In genomic region chr1:116986531-116987255, GRCh38 we compare ENCODE assay signal across 10 cellular contexts. TPM values are rescaled to one million over a fixed set of nuclear protein-coding genes. Genes with fewer than 3 reads are reported as not detected.
DNase-seq lines count a peak whose midpoint lies in the region; ATAC-seq, FAIRE-seq and TF ChIP-seq lines count a peak whose summit lies in the region.
"Had no signal": no experiment of that assay in that cellular context is flagged by ENCODE, and none has a peak within 500 bp of the region (broad histone marks: within the 10 kb centered on the region; RNA-seq: fewer than 3 reads in every experiment).

No MANE protein-coding gene starts in this region.

- no peak for TF ChIP-seq POLR2A in body of pancreas (IDR thresholded peaks at IDR 0.05)

- H3K27me3 ChIP-seq in H9 (ENCODE audit: insufficient read depth, low read length) = no peaks in the 10 kb centered on the region
- no peaks in the 10 kb centered on the region for H3K27me3 ChIP-seq in body of pancreas

- FAIRE-seq in RCC 7860 (lab: Jason Lieb, UNC) = no peak
- FAIRE-seq: HTR-8/SVneo had no signal

- H3K9me3 ChIP-seq in H9 (ENCODE audit: control insufficient read depth, low read depth, low read length) (no peaks in the 10 kb centered on the region), body of pancreas (no peaks in the 10 kb centered on the region)
- H3K9me3 ChIP-seq: thoracic aorta had no signal

- H3K23me2 ChIP-seq in H9 (ENCODE audit: insufficient read length, low read depth, low read length, poor library complexity, severe bottlenecking) = no peaks in the 10 kb centered on the region

- no peak overlapping the region for H3K4me2 ChIP-seq in H9 (ENCODE audit: insufficient read depth, insufficient read length, low read length)

- H3K27ac ChIP-seq in H9 (ENCODE audit: insufficient read length, low read depth, low read length) (no peak overlapping the region), body of pancreas (peak overlapping the region in 3 of 4 donors; percentile 36 to 70 (median 59))
- H3K27ac ChIP-seq: thoracic aorta had no signal

- no peak overlapping the region for H3K14ac ChIP-seq in H9 (ENCODE audit: insufficient read depth, low read length)

- H2BK12ac ChIP-seq in H9 (ENCODE audit: insufficient read length, low read depth, low read length) = no peak overlapping the region

- H3K56ac ChIP-seq in H9 (ENCODE audit: insufficient read length, low read depth, low read length) = no peak overlapping the region

- POLR2A ChIA-PET in activated CD4-positive, alpha-beta memory T cell treated with anti-CD3 and anti-CD28 coated beads for 36 hours (lab: Charles Lee) = interaction anchor here (1.0 to 2.6 kb wide), 5 partner anchors 15 to 380 kb away, joined by 3 to 11 read pairs (median 4); partner anchors contain the start of genes CD101, CD2, MAN1A2 and TTF2

- no peak overlapping the region for H2BK20ac ChIP-seq in H9 (ENCODE audit: low read depth, low read length, poor library complexity, severe bottlenecking)

- H3K9ac ChIP-seq in H9 (ENCODE audit: extremely low read depth, insufficient read length, low read length) = no peak overlapping the region

- no peak overlapping the region for H3K4me3 Mint-ChIP-seq in H9
- H3K4me3 Mint-ChIP-seq in activated CD4-positive, alpha-beta memory T cell treated with anti-CD3 and anti-CD28 coated beads for 36 hours = peak overlapping the region; percentile 76

- no peak overlapping the region for H2BK5ac ChIP-seq in H9 (ENCODE audit: insufficient read length, low read length)

- no peak overlapping the region for H4K5ac ChIP-seq in H9 (ENCODE audit: insufficient read length, low read depth, low read length)

- H3K4me3 ChIP-seq in body of pancreas = no peak overlapping the region
- H3K4me3 ChIP-seq: thoracic aorta had no signal

- peaks cover 21 to 30% of the 10 kb centered on the region in 2 experiments for H3K4me1 Mint-ChIP-seq in H9
- peaks cover 25% of the 10 kb centered on the region for H3K4me1 Mint-ChIP-seq in activated CD4-positive, alpha-beta memory T cell treated with anti-CD3 and anti-CD28 coated beads for 36 hours (ENCODE audit: low read depth)

- peak; percentile 14; the same call in 1 of the 3 replicates for TF ChIP-seq CTCF in H9 (conservative IDR thresholded peaks at IDR 0.05)
- peak in 3 of 7 experiments; percentile 12 to 22 (median 19) for TF ChIP-seq CTCF in body of pancreas (IDR thresholded peaks at IDR 0.05)

- H3K36me3 ChIP-seq in body of pancreas (replicated peaks in 1 of 2; ENCODE audit: insufficient read depth in 1 of 2, low read depth in 2 of 2) = no peaks in the 10 kb centered on the region
- H3K36me3 ChIP-seq: thoracic aorta had no signal

- no peak overlapping the region for H2BK15ac ChIP-seq in H9 (ENCODE audit: low read depth, low read length)

- H3T11ph ChIP-seq in H9 (ENCODE audit: low read length) = no peak overlapping the region

- no peaks in the 10 kb centered on the region for H3K79me1 ChIP-seq in H9 (ENCODE audit: insufficient read depth, low read depth, low read length, poor library complexity, severe bottlenecking)

- no peak overlapping the region for H4K8ac ChIP-seq in H9 (replicated peaks; ENCODE audit: insufficient read length, low read depth, low read length)

- intact Hi-C loops in activated CD4-positive, alpha-beta memory T cell treated with anti-CD3 and anti-CD28 coated beads for 36 hours (cut with micrococcal nuclease) = loop anchor here (2.0 to 5.0 kb wide), 3 partner anchors 14 to 64 kb away; partner anchors contain the start of gene CD101
- intact Hi-C loops in body of pancreas (cut with DNase I) = no loop called here

- peaks cover 2% of the 10 kb centered on the region for H4K20me1 ChIP-seq in H9 (ENCODE audit: control insufficient read depth, insufficient read depth, insufficient read length)

- DNase-seq in H9 (peak; percentile 36), body of pancreas (peak in 2 of 4 donors; percentile 29 to 35), RCC 7860 (ENCODE audit: low spot score) (no peak), SKM-1 treated with dmso at 0.1 percent for 144 hours (lab: John Stamatoyannopoulos, UW; ENCODE audit: unreplicated experiment) (no peak), SIG-M5 treated with dmso at 0.1 percent for 504 hours (lab: John Stamatoyannopoulos, UW; ENCODE audit: unreplicated experiment) (no peak)
- peak; percentile 54 for DNase-seq in activated CD4-positive, alpha-beta memory T cell treated with anti-CD3 and anti-CD28 coated beads for 36 hours
- DNase-seq in stimulated activated CD4-positive, alpha-beta T cell treated with anti-CD3 and anti-CD28 coated beads, Interleukin-2, amount 100 ng/mL, for 4 hours (ENCODE audit: low read depth) = peak; percentile 31

- ATAC-seq in body of pancreas (peak; percentile 17), GM18511 (IDR thresholded peaks at IDR 0.05; ENCODE audit: unreplicated experiment) (no peak)

- no peak overlapping the region for H2AFZ ChIP-seq in H9 (ENCODE audit: low read length)

- H3K23ac ChIP-seq in H9 (ENCODE audit: insufficient read length, low read depth, low read length) = no peak overlapping the region

- H3K27me3 Mint-ChIP-seq in H9 (ENCODE audit: low read depth) = no peaks in the 10 kb centered on the region
- no peaks in the 10 kb centered on the region for H3K27me3 Mint-ChIP-seq in activated CD4-positive, alpha-beta memory T cell treated with anti-CD3 and anti-CD28 coated beads for 36 hours

- H3K18ac ChIP-seq in H9 (ENCODE audit: insufficient read length, low read depth, low read length) = no peak overlapping the region

- no peaks in the 10 kb centered on the region for H3K79me2 ChIP-seq in H9 (ENCODE audit: insufficient read depth, low read length)

- no peak overlapping the region for H4K91ac ChIP-seq in H9 (ENCODE audit: insufficient read length, low read depth, low read length)

- H2AK5ac ChIP-seq in H9 (ENCODE audit: insufficient read length, low read length) = no peak overlapping the region

- H3K4me1 ChIP-seq in H9 (ENCODE audit: insufficient read depth, low read length) = no peaks in the 10 kb centered on the region; the same call in 1 of the 2 replicates
- H3K4me1 ChIP-seq in body of pancreas = peaks cover 67% of the 10 kb centered on the region

- WGBS in H9 (ENCODE audit: extremely low coverage, insufficient read length, low lambda C conversion rate) = no CpG with 5 or more reads among the region's 27 CpGs
- 56 to 60% methylated on average over 25 to 27 of the region's 27 CpGs for WGBS in body of pancreas, 2 donors

- no peak overlapping the region for H2BK120ac ChIP-seq in H9 (ENCODE audit: low read depth, low read length, poor library complexity, severe bottlenecking)

- H3K9me3 Mint-ChIP-seq in H9 = no peaks in the 10 kb centered on the region
- H3K9me3 Mint-ChIP-seq in activated CD4-positive, alpha-beta memory T cell treated with anti-CD3 and anti-CD28 coated beads for 36 hours = no peaks in the 10 kb centered on the region

- H3K4ac ChIP-seq in H9 (ENCODE audit: low read depth, low read length) = no peak overlapping the region

- peaks cover 7 to 42% (median 21%) of the 10 kb centered on the region in 3 experiments for H3K36me3 Mint-ChIP-seq in H9 (ENCODE audit: insufficient read depth in 1 of 3, low read depth in 3 of 3)
- no peaks in the 10 kb centered on the region for H3K36me3 Mint-ChIP-seq in activated CD4-positive, alpha-beta memory T cell treated with anti-CD3 and anti-CD28 coated beads for 36 hours

- peak overlapping the region in 2 of 3 experiments; percentile 1 to 28; a peak in 2 of 7 replicates for H3K27ac Mint-ChIP-seq in H9
- H3K27ac Mint-ChIP-seq in activated CD4-positive, alpha-beta memory T cell treated with anti-CD3 and anti-CD28 coated beads for 36 hours = peak overlapping the region; percentile 90

- CTCF ChIA-PET in activated CD4-positive, alpha-beta memory T cell treated with anti-CD3 and anti-CD28 coated beads for 36 hours (lab: Charles Lee) = interaction anchor here (1.0 to 1.8 kb wide), 4 partner anchors 9 to 262 kb away, joined by 3 to 9 read pairs (median 3); no protein-coding TSS in a partner anchor

RNA-seq across cellular contexts. Expression of gene CD101, which starts 14.9 kb away (rescaled TPM):
- total RNA-seq in H9 (2021) (1.5 and 1.8 TPM in 2 replicates), body of pancreas (under 1 TPM; 0.26 to 0.33 TPM)
- under 1 TPM; 0.14 to 0.19 TPM for total RNA-seq in activated CD4-positive, alpha-beta memory T cell treated with anti-CD3 and anti-CD28 coated beads for 36 hours

Comparison
In these comparisons a context has a peak if more than half of its experiments do, and no peak if none do; other contexts are left out.
1. DNase-seq: peak in H9 (single experiment), activated CD4-positive, alpha-beta memory T cell treated with anti-CD3 and anti-CD28 coated beads for 36 hours (single experiment) and stimulated activated CD4-positive, alpha-beta T cell treated with anti-CD3 and anti-CD28 coated beads, Interleukin-2, amount 100 ng/mL, for 4 hours (single experiment); none in RCC 7860 (single experiment), SKM-1 treated with dmso at 0.1 percent for 144 hours (single experiment) and SIG-M5 treated with dmso at 0.1 percent for 504 hours (single experiment).